1 cellular context compared by ENCODE assay signal in genomic region chr13:19782049-19782726, GRCh38.
TF ChIP-seq lines count a peak whose summit lies in the region.

No MANE protein-coding gene starts in this region.

TF ChIP-seq in HepG2, 621 proteins besides CTCF, POLR2A, EP300 and RAD21 (continued from another document and continues in another):
- TF ChIP-seq MIER3 (CRISPR knock-in tag; IDR thresholded peaks at IDR 0.05; ENCODE audit: borderline replicate concordance): no peak
- TF ChIP-seq TBL1XR1 (IDR thresholded peaks at IDR 0.05; ENCODE audit: borderline replicate concordance, low read length, partially characterized antibody): no peak
- TF ChIP-seq ZNF777 (CRISPR knock-in tag; IDR thresholded peaks at IDR 0.05): no peak
- TF ChIP-seq MLXIP (CRISPR knock-in tag; IDR thresholded peaks at IDR 0.05; ENCODE audit: borderline replicate concordance): no peak
- TF ChIP-seq PAWR (CRISPR knock-in tag; IDR thresholded peaks at IDR 0.05; ENCODE audit: borderline replicate concordance): no peak
- no peak for TF ChIP-seq ZNF614 (CRISPR knock-in tag; IDR thresholded peaks at IDR 0.05; ENCODE audit: borderline replicate concordance)
- TF ChIP-seq THAP8 (CRISPR knock-in tag; IDR thresholded peaks at IDR 0.05; ENCODE audit: borderline replicate concordance): no peak
- no peak for TF ChIP-seq ZNF646 (CRISPR knock-in tag; IDR thresholded peaks at IDR 0.05)
- no peak for TF ChIP-seq ZNF276 (CRISPR knock-in tag; IDR thresholded peaks at IDR 0.05; ENCODE audit: low read depth)
- no peak for TF ChIP-seq KAT2B (IDR thresholded peaks at IDR 0.05; ENCODE audit: borderline replicate concordance, low read depth, low read length)
- no peak for TF ChIP-seq PBX2 (CRISPR knock-in tag; IDR thresholded peaks at IDR 0.05)
- TF ChIP-seq PRDM10 (CRISPR knock-in tag; IDR thresholded peaks at IDR 0.05; ENCODE audit: low read depth): no peak
- TF ChIP-seq AGO2 (optimal IDR thresholded peaks at IDR 0.05; ENCODE audit: low read depth, low read length): peak; percentile 90
- TF ChIP-seq ARID2 (CRISPR knock-in tag; IDR thresholded peaks at IDR 0.05; ENCODE audit: borderline replicate concordance): no peak
- no peak for TF ChIP-seq SAP130 (CRISPR knock-in tag; IDR thresholded peaks at IDR 0.05; ENCODE audit: low read depth)
- no peak for TF ChIP-seq ZNF530 (CRISPR knock-in tag; IDR thresholded peaks at IDR 0.05; ENCODE audit: low read depth)
- TF ChIP-seq ZNF281 (CRISPR knock-in tag; IDR thresholded peaks at IDR 0.05; ENCODE audit: borderline replicate concordance): no peak
- TF ChIP-seq ZFY (CRISPR knock-in tag; IDR thresholded peaks at IDR 0.05): peak; percentile 44; the same call in 1 of the 2 replicates
- no peak for TF ChIP-seq GATA4 (IDR thresholded peaks at IDR 0.05; ENCODE audit: borderline replicate concordance, low read depth)
- peak; percentile 23; the same call in 1 of the 2 replicates for TF ChIP-seq GABPB1 (CRISPR knock-in tag; IDR thresholded peaks at IDR 0.05)
- TF ChIP-seq PAF1 (CRISPR knock-in tag; IDR thresholded peaks at IDR 0.05): no peak
- no peak for TF ChIP-seq ATF5 (CRISPR knock-in tag; IDR thresholded peaks at IDR 0.05; ENCODE audit: low read depth)
- no peak for TF ChIP-seq NONO (IDR thresholded peaks at IDR 0.05)
- no peak; the same call in 1 of the 2 replicates for TF ChIP-seq NONO (CRISPR knock-in tag; conservative IDR thresholded peaks at IDR 0.05)
- no peak for TF ChIP-seq ERF (CRISPR knock-in tag; IDR thresholded peaks at IDR 0.05)
- TF ChIP-seq ZNF280D (CRISPR knock-in tag; IDR thresholded peaks at IDR 0.05): no peak
- no peak for TF ChIP-seq ZNF7 (CRISPR knock-in tag; IDR thresholded peaks at IDR 0.05)
- no peak for TF ChIP-seq FIP1L1 (IDR thresholded peaks at IDR 0.05; ENCODE audit: borderline replicate concordance, insufficient read depth, low read depth, low read length)
